ENCODE assay signal across 8 cellular contexts in genomic region chr22:37282385-37282677, GRCh38. TPM values are rescaled to one million over a fixed set of nuclear protein-coding genes. Genes with fewer than 3 reads are reported as not detected.
DNase-seq lines count a peak whose midpoint lies in the region; ATAC-seq and TF ChIP-seq lines count a peak whose summit lies in the region.

A gene with protein sequence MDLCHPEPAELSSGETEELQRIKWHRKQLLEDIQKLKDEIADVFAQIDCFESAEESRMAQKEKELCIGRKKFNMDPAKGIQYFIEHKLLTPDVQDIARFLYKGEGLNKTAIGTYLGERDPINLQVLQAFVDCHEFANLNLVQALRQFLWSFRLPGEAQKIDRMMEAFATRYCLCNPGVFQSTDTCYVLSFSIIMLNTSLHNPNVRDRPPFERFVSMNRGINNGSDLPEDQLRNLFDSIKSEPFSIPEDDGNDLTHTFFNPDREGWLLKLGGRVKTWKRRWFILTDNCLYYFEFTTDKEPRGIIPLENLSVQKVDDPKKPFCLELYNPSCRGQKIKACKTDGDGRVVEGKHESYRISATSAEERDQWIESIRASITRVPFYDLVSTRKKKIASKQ (plus strand): TSS chr22:37282508. CDS start chr22:37282570, 62 bp downstream.

- no peak for TF ChIP-seq CTCF in natural killer cell (IDR thresholded peaks at IDR 0.05)
- no peak for TF ChIP-seq CTCF in thoracic aorta (IDR thresholded peaks at IDR 0.05)
- TF ChIP-seq CTCF in type B pancreatic cell (conservative IDR thresholded peaks at IDR 0.05), result no peak

- DNase-seq in natural killer cell, result peak; percentile 74
- DNase-seq in thoracic aorta (ENCODE audit: low spot score), result no peak
- DNase-seq in type B pancreatic cell (ENCODE audit: extremely low spot score, unreplicated experiment), result no peak
- DNase-seq in NCI-H526 treated with DMSO at 0.1 percent for 48 hours (lab: John Stamatoyannopoulos, UW), result no peak
- no peak for DNase-seq in cerebellum (ENCODE audit: low spot score)

- ATAC-seq in GM21447 (IDR thresholded peaks at IDR 0.05; ENCODE audit: unreplicated experiment), result peak; percentile 49
- ATAC-seq in natural killer cell, result peak; percentile 55 to 78 (median 69)
- ATAC-seq in thoracic aorta (ENCODE audit: insufficient number of reproducible peaks, low FRiP score, low read depth), result no peak

- intact Hi-C loops in T-helper 2 cell treated with Interferon-gamma antibody and Interleukin-4, amounts not matched to agents 100 ng/mL and 5 ng/mL, for 36 hours (cut with micrococcal nuclease), result loop anchor here (2.0 kb wide), 1 partner anchor 16 kb away; no protein-coding TSS in a partner anchor
- intact Hi-C loops in natural killer cell (cut with micrococcal nuclease), result no loop called here

- H3K27ac Mint-ChIP-seq in natural killer cell (peak within 1 kb of the TSS; percentile 91 to 95), type B pancreatic cell (no peak within 1 kb of the TSS)

- H3K27me3 Mint-ChIP-seq in natural killer cell (ENCODE audit: low read depth in 2 of 2) (no peaks in the 10 kb centered on the region), type B pancreatic cell (peaks cover 40% of the 10 kb centered on the region)

- H3K27ac ChIP-seq in angular gyrus (ENCODE audit: low read depth, low read length) (peak within 1 kb of the TSS; percentile 9), thoracic aorta (peak within 1 kb of the TSS in 1 of 2 donors; percentile 43)

- H3K9me3 Mint-ChIP-seq in natural killer cell, result no peaks in the 10 kb centered on the region
- no peaks in the 10 kb centered on the region for H3K9me3 Mint-ChIP-seq in type B pancreatic cell

- no peaks in the 10 kb centered on the region for H3K36me3 Mint-ChIP-seq in natural killer cell
- H3K36me3 Mint-ChIP-seq in type B pancreatic cell, result no peaks in the 10 kb centered on the region

- H3K4me1 ChIP-seq in thoracic aorta (ENCODE audit: control insufficient read depth in 1 of 2, low read depth in 2 of 2), result no peaks in the 10 kb centered on the region

- H3K4me1 Mint-ChIP-seq in natural killer cell, result peaks cover 84 to 95% of the 10 kb centered on the region in 2 donors
- H3K4me1 Mint-ChIP-seq in type B pancreatic cell (ENCODE audit: unreplicated experiment), result peaks cover 9% of the 10 kb centered on the region

- no peaks in the 10 kb centered on the region for H3K36me3 ChIP-seq in thoracic aorta

- H3K4me3 Mint-ChIP-seq in natural killer cell (peak within 1 kb of the TSS; percentile 91), type B pancreatic cell (no peak within 1 kb of the TSS)

- no peaks in the 10 kb centered on the region for H3K27me3 ChIP-seq in thoracic aorta (replicated peaks; ENCODE audit: insufficient read depth)

- H3K4me3 ChIP-seq in thoracic aorta, result peak within 1 kb of the TSS; percentile 67

- no peaks in the 10 kb centered on the region for H3K9me3 ChIP-seq in thoracic aorta

RNA-seq across cellular contexts. Expression of the gene that starts here (rescaled TPM):
- 89.5 and 91.2 TPM in 2 replicates for total RNA-seq in T-helper 2 cell treated with Interferon-gamma antibody and Interleukin-4, amounts not matched to agents 100 ng/mL and 5 ng/mL, for 36 hours
- 100 to 1,000 TPM; 219 to 260 (median 249) TPM for total RNA-seq in natural killer cell
- 10 to 100 TPM; 50.8 to 78.0 TPM for total RNA-seq in thoracic aorta
- total RNA-seq in type B pancreatic cell (ENCODE audit: low replicate concordance), result not detected in 2 replicates
- total RNA-seq in cerebellum, result 3.9 TPM

Comparison
In these comparisons a context has a peak if more than half of its experiments do, and no peak if none do; other contexts are left out.
1. RNA of the gene that starts here (total RNA-seq): 219 to 260 TPM in natural killer cell, 89.5 to 91.2 TPM in T-helper 2 cell treated with Interferon-gamma antibody and Interleukin-4, amounts not matched to agents 100 ng/mL and 5 ng/mL, for 36 hours and 50.8 to 78.0 TPM in thoracic aorta; 3.9 TPM in cerebellum (single experiment) and not detected in type B pancreatic cell; every median in the first group is over 10 times any median in the second.